Comparison of ENCODE assay signal across 8 cellular contexts in genomic region chr16:11674001-11674817, GRCh38. TPM values are rescaled to one million over a fixed set of nuclear protein-coding genes. Genes with fewer than 3 reads are reported as not detected.
DNase-seq lines count a peak whose midpoint lies in the region; ATAC-seq and TF ChIP-seq lines count a peak whose summit lies in the region.

No MANE protein-coding gene starts in this region.

- peaks cover 31% of the 10 kb centered on the region for H3K36me3 Mint-ChIP-seq in Caco-2 (ENCODE audit: insufficient read depth, unreplicated experiment)

- peak overlapping the region; percentile 44 for H3K27ac Mint-ChIP-seq in Caco-2 (ENCODE audit: unreplicated experiment)

- intact Hi-C loops in Caco-2 (cut with micrococcal nuclease; ENCODE audit: unreplicated experiment) (no loop called here), psoas muscle (cut with DNase I) (no loop called here)

- H3K27ac ChIP-seq in HUES64 (ENCODE audit: low read depth, low read length), result 0 out of 2 replicates have a peak overlapping the region, but pooled peaks have one; percentile 23
- peak overlapping the region; percentile 63 for H3K27ac ChIP-seq in cingulate gyrus (ENCODE audit: low read depth, low read length)
- peak overlapping the region; percentile 91 for H3K27ac ChIP-seq in psoas muscle

- H3K9me3 Mint-ChIP-seq in Caco-2 (ENCODE audit: unreplicated experiment), result no peaks in the 10 kb centered on the region

- CTCF ChIA-PET in Caco-2 (lab: Charles Lee), result interaction anchor here (0.6 kb wide), 1 partner anchor 139 kb away, joined by 5 read pairs; no protein-coding TSS in a partner anchor

- no peak overlapping the region for H3K4me3 Mint-ChIP-seq in Caco-2 (ENCODE audit: unreplicated experiment)

- H3K36me3 ChIP-seq in Caco-2 (ENCODE audit: control insufficient read depth, insufficient read depth, low read length) (peaks cover 5% of the 10 kb centered on the region), HUES64 (ENCODE audit: insufficient read depth, low read length) (peaks cover 37% of the 10 kb centered on the region), psoas muscle (ENCODE audit: insufficient read depth in 1 of 2, low read depth in 1 of 2) (peaks cover 0 to 27% of the 10 kb centered on the region in 2 donors)

- H3K4me1 ChIP-seq in Caco-2 (peaks cover 13% of the 10 kb centered on the region), HUES64 (ENCODE audit: insufficient read depth, low read length) (peaks cover 15% of the 10 kb centered on the region; the same call in 1 of the 2 replicates), psoas muscle (peaks cover 93% of the 10 kb centered on the region)

- TF ChIP-seq CTCF in Caco-2 (IDR thresholded peaks at IDR 0.05; ENCODE audit: insufficient read depth in 1 of 2, low read depth in 1 of 2, low read length in 1 of 2, severe bottlenecking in 1 of 2, unreplicated experiment in 1 of 2) (no peak), psoas muscle (IDR thresholded peaks at IDR 0.05) (no peak)

- 92% methylated on average over 25 of the region's 25 CpGs for WGBS in HUES64
- 65 to 81% (median 69%) methylated on average over 24 to 25 of the region's 25 CpGs for WGBS in psoas muscle, 3 donors

- no peaks in the 10 kb centered on the region for H3K9me3 ChIP-seq in Caco-2
- no peaks in the 10 kb centered on the region for H3K9me3 ChIP-seq in HUES64 (ENCODE audit: insufficient read depth, low read depth, low read length)
- no peaks in the 10 kb centered on the region for H3K9me3 ChIP-seq in psoas muscle

- H3K4me3 ChIP-seq in Caco-2 (ENCODE audit: low read depth, low read length) (no peak overlapping the region), HUES64 (ENCODE audit: low read length) (no peak overlapping the region), psoas muscle (peak overlapping the region; percentile 87)

- POLR2A ChIA-PET in Caco-2 (lab: Charles Lee), result no interaction called here

- peaks cover 6% of the 10 kb centered on the region for H3K4me1 Mint-ChIP-seq in Caco-2 (ENCODE audit: low read depth, unreplicated experiment)

- H3K27me3 Mint-ChIP-seq in Caco-2 (ENCODE audit: insufficient read depth, unreplicated experiment), result no peaks in the 10 kb centered on the region

- ATAC-seq in psoas muscle, result peak in 3 of 4 donors; percentile 8 to 17 (median 16)
- no peak for ATAC-seq in GM19463 (IDR thresholded peaks at IDR 0.05; ENCODE audit: unreplicated experiment)
- no peak for ATAC-seq in GM21723 (IDR thresholded peaks at IDR 0.05; ENCODE audit: unreplicated experiment)

- DNase-seq in Caco-2, result no peak
- DNase-seq in psoas muscle, result peak in 1 of 2 donors; percentile 63
- DNase-seq in RKO (ENCODE audit: low spot score), result no peak
- DNase-seq in midbrain (lab: John Stamatoyannopoulos, UW), result no peak

- no peak overlapping the region for H3K9ac ChIP-seq in HUES64 (ENCODE audit: low read depth, low read length)

- H3K27me3 ChIP-seq in Caco-2 (replicated peaks; ENCODE audit: control insufficient read depth, insufficient read depth, low read length), result no peaks in the 10 kb centered on the region
- H3K27me3 ChIP-seq in HUES64 (ENCODE audit: insufficient read depth, low read length), result no peaks in the 10 kb centered on the region
- H3K27me3 ChIP-seq in psoas muscle (ENCODE audit: insufficient read depth in 3 of 3, low read length in 2 of 3), result no peaks in the 10 kb centered on the region

- no TSS peak for BruUV-seq in Caco-2 (replicated peaks; lab: Mats Ljungman, UMichigan)

RNA-seq across cellular contexts. Expression of gene SNN, which starts 6.0 kb away (rescaled TPM):
- total RNA-seq in Caco-2 (2022) (11.1 and 12.8 TPM in 2 replicates), psoas muscle (100 to 1,000 TPM in 2 of 4 donors, 10 to 100 TPM in 2; 30.3 to 113 (median 83.8) TPM)
- 48.0 TPM for polyA plus RNA-seq in HUES64 (2013, experiment 1 of 2)
- polyA plus RNA-seq in HUES64 (2013, experiment 2 of 2), result 58.7 TPM
- polyA plus RNA-seq in psoas muscle, result 100 to 1,000 TPM in 2 of 3 donors, 10 to 100 TPM in 1; 56.9 to 152 (median 107) TPM

Comparison
In these comparisons a context has a peak if more than half of its experiments do, and no peak if none do; other contexts are left out.
1. H3K27ac ChIP-seq: peak in every context shown above with its lines; median percentile 91 in psoas muscle; 63 in cingulate gyrus; 23 in HUES64.
2. ATAC-seq: peak in psoas muscle (3 of 4); none in GM19463 (single experiment) and GM21723 (single experiment).